1 cellular context compared by ENCODE assay signal in the genomic region with DNA sequence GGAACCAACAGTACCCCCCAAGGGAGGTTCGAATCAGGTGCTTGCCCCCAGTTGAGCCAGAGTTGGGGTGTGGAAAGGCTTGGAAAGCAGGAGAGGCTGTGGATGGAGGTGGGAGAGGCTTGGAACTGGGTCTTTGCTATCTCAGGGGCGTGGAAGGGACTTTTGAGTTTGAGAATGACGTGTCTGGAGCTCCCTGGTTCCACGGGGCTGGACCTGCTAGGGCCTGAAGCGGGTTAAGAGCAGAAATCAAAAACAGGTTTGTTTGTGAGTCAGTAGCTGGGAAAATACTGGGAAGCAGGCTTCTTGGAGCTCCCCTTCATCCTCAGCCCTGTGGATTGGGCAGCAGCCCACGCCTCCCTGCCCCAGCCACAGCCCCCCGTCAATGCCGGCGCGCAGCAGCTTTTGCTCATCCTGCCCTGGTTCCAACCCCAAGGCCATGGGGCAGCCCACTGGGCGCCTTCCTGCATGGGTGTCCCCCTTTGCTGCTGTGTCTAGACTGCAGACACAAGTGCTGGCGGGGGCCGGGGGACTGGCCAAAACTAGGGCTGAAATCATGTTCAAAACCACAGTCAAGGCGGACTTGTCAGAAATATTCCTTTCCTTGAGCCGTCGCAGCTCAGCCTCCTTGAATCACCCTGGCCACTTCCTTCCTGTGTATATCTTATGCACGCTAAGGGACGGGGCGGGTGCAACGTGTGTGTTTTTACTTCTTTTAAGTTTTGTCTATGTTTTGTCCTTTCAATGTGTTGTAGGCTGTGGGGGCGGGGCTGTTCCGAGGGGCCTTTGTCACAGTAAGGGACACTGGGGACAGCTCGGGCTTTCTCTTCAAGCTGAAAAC.
A peak's percentile ranks its signal among the peaks of the same experiment; 100 is the strongest.
TF ChIP-seq lines count a peak whose summit lies in the region.

No MANE protein-coding gene starts in this region.

TF ChIP-seq in GM12878, 131 proteins besides CTCF, POLR2A, EP300 and RAD21 (continued from another document and continues in another):
- TF ChIP-seq, protein P1, sequence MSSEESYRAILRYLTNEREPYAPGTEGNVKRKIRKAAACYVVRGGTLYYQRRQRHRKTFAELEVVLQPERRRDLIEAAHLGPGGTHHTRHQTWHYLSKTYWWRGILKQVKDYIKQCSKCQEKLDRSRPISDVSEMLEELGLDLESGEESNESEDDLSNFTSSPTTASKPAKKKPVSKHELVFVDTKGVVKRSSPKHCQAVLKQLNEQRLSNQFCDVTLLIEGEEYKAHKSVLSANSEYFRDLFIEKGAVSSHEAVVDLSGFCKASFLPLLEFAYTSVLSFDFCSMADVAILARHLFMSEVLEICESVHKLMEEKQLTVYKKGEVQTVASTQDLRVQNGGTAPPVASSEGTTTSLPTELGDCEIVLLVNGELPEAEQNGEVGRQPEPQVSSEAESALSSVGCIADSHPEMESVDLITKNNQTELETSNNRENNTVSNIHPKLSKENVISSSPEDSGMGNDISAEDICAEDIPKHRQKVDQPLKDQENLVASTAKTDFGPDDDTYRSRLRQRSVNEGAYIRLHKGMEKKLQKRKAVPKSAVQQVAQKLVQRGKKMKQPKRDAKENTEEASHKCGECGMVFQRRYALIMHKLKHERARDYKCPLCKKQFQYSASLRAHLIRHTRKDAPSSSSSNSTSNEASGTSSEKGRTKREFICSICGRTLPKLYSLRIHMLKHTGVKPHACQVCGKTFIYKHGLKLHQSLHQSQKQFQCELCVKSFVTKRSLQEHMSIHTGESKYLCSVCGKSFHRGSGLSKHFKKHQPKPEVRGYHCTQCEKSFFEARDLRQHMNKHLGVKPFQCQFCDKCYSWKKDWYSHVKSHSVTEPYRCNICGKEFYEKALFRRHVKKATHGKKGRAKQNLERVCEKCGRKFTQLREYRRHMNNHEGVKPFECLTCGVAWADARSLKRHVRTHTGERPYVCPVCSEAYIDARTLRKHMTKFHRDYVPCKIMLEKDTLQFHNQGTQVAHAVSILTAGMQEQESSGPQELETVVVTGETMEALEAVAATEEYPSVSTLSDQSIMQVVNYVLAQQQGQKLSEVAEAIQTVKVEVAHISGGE (CRISPR knock-in tag; IDR thresholded peaks at IDR 0.05), result no peak
- 0 out of 2 replicates have a peak, but pooled peaks have one; percentile 62 for TF ChIP-seq CBFB (IDR thresholded peaks at IDR 0.05; ENCODE audit: low read depth)
- TF ChIP-seq PAX8 (IDR thresholded peaks at IDR 0.05), result no peak
- TF ChIP-seq RB1 (IDR thresholded peaks at IDR 0.05; ENCODE audit: borderline replicate concordance), result no peak
- no peak for TF ChIP-seq CEBPB (IDR thresholded peaks at IDR 0.05; ENCODE audit: borderline replicate concordance in 1 of 2, low read depth in 2 of 2, low read length in 2 of 2)
- 0 out of 2 replicates have a peak, but pooled peaks have one; percentile 14 for TF ChIP-seq TARDBP (IDR thresholded peaks at IDR 0.05; ENCODE audit: borderline replicate concordance)
- no peak for TF ChIP-seq POLR2AphosphoS2 (IDR thresholded peaks at IDR 0.05; ENCODE audit: low read depth, low read length)
- no peak for TF ChIP-seq RAD51 (IDR thresholded peaks at IDR 0.05)
- peak; percentile 65; the same call in 1 of the 2 replicates for TF ChIP-seq NFIC (IDR thresholded peaks at IDR 0.05; ENCODE audit: low read depth, low read length)
- TF ChIP-seq SRF (IDR thresholded peaks at IDR 0.05; ENCODE audit: low read depth in 2 of 2, low read length in 2 of 2), result no peak
- no peak for TF ChIP-seq HDGF (IDR thresholded peaks at IDR 0.05)
- TF ChIP-seq, protein P2, sequence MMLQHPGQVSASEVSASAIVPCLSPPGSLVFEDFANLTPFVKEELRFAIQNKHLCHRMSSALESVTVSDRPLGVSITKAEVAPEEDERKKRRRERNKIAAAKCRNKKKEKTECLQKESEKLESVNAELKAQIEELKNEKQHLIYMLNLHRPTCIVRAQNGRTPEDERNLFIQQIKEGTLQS (IDR thresholded peaks at IDR 0.05; ENCODE audit: borderline replicate concordance, extremely low read depth, low read depth, low read length), result no peak
- no peak; the same call in 1 of the 2 replicates for TF ChIP-seq MTA3 (IDR thresholded peaks at IDR 0.05; ENCODE audit: borderline replicate concordance, low read length)
- no peak for TF ChIP-seq ZSCAN29 (IDR thresholded peaks at IDR 0.05)
- TF ChIP-seq, protein P3, sequence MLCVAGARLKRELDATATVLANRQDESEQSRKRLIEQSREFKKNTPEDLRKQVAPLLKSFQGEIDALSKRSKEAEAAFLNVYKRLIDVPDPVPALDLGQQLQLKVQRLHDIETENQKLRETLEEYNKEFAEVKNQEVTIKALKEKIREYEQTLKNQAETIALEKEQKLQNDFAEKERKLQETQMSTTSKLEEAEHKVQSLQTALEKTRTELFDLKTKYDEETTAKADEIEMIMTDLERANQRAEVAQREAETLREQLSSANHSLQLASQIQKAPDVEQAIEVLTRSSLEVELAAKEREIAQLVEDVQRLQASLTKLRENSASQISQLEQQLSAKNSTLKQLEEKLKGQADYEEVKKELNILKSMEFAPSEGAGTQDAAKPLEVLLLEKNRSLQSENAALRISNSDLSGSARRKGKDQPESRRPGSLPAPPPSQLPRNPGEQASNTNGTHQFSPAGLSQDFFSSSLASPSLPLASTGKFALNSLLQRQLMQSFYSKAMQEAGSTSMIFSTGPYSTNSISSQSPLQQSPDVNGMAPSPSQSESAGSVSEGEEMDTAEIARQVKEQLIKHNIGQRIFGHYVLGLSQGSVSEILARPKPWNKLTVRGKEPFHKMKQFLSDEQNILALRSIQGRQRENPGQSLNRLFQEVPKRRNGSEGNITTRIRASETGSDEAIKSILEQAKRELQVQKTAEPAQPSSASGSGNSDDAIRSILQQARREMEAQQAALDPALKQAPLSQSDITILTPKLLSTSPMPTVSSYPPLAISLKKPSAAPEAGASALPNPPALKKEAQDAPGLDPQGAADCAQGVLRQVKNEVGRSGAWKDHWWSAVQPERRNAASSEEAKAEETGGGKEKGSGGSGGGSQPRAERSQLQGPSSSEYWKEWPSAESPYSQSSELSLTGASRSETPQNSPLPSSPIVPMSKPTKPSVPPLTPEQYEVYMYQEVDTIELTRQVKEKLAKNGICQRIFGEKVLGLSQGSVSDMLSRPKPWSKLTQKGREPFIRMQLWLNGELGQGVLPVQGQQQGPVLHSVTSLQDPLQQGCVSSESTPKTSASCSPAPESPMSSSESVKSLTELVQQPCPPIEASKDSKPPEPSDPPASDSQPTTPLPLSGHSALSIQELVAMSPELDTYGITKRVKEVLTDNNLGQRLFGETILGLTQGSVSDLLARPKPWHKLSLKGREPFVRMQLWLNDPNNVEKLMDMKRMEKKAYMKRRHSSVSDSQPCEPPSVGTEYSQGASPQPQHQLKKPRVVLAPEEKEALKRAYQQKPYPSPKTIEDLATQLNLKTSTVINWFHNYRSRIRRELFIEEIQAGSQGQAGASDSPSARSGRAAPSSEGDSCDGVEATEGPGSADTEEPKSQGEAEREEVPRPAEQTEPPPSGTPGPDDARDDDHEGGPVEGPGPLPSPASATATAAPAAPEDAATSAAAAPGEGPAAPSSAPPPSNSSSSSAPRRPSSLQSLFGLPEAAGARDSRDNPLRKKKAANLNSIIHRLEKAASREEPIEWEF (IDR thresholded peaks at IDR 0.05; ENCODE audit: insufficient replicate concordance, low read depth, low read length), result no peak
- TF ChIP-seq, protein P4, sequence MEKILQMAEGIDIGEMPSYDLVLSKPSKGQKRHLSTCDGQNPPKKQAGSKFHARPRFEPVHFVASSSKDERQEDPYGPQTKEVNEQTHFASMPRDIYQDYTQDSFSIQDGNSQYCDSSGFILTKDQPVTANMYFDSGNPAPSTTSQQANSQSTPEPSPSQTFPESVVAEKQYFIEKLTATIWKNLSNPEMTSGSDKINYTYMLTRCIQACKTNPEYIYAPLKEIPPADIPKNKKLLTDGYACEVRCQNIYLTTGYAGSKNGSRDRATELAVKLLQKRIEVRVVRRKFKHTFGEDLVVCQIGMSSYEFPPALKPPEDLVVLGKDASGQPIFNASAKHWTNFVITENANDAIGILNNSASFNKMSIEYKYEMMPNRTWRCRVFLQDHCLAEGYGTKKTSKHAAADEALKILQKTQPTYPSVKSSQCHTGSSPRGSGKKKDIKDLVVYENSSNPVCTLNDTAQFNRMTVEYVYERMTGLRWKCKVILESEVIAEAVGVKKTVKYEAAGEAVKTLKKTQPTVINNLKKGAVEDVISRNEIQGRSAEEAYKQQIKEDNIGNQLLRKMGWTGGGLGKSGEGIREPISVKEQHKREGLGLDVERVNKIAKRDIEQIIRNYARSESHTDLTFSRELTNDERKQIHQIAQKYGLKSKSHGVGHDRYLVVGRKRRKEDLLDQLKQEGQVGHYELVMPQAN (conservative IDR thresholded peaks at IDR 0.05), result no peak
- no peak for TF ChIP-seq SUPT20H (IDR thresholded peaks at IDR 0.05; ENCODE audit: borderline replicate concordance, control insufficient read depth, low read depth, low read length)
- TF ChIP-seq NBN (IDR thresholded peaks at IDR 0.05), result 0 out of 2 replicates have a peak, but pooled peaks have one; percentile 13
- TF ChIP-seq NFXL1 (IDR thresholded peaks at IDR 0.05; ENCODE audit: borderline replicate concordance), result no peak
- TF ChIP-seq, protein P5, sequence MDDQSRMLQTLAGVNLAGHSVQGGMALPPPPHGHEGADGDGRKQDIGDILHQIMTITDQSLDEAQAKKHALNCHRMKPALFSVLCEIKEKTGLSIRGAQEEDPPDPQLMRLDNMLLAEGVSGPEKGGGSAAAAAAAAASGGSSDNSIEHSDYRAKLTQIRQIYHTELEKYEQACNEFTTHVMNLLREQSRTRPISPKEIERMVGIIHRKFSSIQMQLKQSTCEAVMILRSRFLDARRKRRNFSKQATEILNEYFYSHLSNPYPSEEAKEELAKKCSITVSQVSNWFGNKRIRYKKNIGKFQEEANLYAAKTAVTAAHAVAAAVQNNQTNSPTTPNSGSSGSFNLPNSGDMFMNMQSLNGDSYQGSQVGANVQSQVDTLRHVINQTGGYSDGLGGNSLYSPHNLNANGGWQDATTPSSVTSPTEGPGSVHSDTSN (IDR thresholded peaks at IDR 0.05; ENCODE audit: insufficient replicate concordance, low read depth, low read length), result no peak
- TF ChIP-seq, protein P6, sequence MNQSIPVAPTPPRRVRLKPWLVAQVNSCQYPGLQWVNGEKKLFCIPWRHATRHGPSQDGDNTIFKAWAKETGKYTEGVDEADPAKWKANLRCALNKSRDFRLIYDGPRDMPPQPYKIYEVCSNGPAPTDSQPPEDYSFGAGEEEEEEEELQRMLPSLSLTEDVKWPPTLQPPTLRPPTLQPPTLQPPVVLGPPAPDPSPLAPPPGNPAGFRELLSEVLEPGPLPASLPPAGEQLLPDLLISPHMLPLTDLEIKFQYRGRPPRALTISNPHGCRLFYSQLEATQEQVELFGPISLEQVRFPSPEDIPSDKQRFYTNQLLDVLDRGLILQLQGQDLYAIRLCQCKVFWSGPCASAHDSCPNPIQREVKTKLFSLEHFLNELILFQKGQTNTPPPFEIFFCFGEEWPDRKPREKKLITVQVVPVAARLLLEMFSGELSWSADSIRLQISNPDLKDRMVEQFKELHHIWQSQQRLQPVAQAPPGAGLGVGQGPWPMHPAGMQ (IDR thresholded peaks at IDR 0.05; ENCODE audit: borderline replicate concordance), result no peak
- TF ChIP-seq TCF12 (IDR thresholded peaks at IDR 0.05; ENCODE audit: low read depth, low read length), result peak; percentile 60; the same call in 1 of the 2 replicates
- no peak for TF ChIP-seq HDAC6 (IDR thresholded peaks at IDR 0.05; ENCODE audit: unreplicated experiment)
- TF ChIP-seq, protein P7, sequence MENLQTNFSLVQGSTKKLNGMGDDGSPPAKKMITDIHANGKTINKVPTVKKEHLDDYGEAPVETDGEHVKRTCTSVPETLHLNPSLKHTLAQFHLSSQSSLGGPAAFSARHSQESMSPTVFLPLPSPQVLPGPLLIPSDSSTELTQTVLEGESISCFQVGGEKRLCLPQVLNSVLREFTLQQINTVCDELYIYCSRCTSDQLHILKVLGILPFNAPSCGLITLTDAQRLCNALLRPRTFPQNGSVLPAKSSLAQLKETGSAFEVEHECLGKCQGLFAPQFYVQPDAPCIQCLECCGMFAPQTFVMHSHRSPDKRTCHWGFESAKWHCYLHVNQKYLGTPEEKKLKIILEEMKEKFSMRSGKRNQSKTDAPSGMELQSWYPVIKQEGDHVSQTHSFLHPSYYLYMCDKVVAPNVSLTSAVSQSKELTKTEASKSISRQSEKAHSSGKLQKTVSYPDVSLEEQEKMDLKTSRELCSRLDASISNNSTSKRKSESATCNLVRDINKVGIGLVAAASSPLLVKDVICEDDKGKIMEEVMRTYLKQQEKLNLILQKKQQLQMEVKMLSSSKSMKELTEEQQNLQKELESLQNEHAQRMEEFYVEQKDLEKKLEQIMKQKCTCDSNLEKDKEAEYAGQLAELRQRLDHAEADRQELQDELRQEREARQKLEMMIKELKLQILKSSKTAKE (IDR thresholded peaks at IDR 0.05; ENCODE audit: low read depth, poor library complexity, severe bottlenecking), result peak; percentile 66
- TF ChIP-seq, protein P8, sequence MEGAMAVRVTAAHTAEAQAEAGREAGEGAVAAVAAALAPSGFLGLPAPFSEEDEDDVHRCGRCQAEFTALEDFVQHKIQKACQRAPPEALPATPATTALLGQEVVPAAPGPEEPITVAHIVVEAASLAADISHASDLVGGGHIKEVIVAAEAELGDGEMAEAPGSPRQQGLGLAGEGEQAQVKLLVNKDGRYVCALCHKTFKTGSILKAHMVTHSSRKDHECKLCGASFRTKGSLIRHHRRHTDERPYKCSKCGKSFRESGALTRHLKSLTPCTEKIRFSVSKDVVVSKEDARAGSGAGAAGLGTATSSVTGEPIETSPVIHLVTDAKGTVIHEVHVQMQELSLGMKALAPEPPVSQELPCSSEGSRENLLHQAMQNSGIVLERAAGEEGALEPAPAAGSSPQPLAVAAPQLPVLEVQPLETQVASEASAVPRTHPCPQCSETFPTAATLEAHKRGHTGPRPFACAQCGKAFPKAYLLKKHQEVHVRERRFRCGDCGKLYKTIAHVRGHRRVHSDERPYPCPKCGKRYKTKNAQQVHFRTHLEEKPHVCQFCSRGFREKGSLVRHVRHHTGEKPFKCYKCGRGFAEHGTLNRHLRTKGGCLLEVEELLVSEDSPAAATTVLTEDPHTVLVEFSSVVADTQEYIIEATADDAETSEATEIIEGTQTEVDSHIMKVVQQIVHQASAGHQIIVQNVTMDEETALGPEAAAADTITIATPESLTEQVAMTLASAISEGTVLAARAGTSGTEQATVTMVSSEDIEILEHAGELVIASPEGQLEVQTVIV (IDR thresholded peaks at IDR 0.05; ENCODE audit: borderline replicate concordance, partially characterized antibody), result no peak
- no peak for TF ChIP-seq MYB (IDR thresholded peaks at IDR 0.05; ENCODE audit: borderline replicate concordance, low read depth, low read length)
- TF ChIP-seq BCL11A (IDR thresholded peaks at IDR 0.05; ENCODE audit: low read depth, low read length), result peak; percentile 59; the same call in 1 of the 2 replicates
